In the genomic region with DNA sequence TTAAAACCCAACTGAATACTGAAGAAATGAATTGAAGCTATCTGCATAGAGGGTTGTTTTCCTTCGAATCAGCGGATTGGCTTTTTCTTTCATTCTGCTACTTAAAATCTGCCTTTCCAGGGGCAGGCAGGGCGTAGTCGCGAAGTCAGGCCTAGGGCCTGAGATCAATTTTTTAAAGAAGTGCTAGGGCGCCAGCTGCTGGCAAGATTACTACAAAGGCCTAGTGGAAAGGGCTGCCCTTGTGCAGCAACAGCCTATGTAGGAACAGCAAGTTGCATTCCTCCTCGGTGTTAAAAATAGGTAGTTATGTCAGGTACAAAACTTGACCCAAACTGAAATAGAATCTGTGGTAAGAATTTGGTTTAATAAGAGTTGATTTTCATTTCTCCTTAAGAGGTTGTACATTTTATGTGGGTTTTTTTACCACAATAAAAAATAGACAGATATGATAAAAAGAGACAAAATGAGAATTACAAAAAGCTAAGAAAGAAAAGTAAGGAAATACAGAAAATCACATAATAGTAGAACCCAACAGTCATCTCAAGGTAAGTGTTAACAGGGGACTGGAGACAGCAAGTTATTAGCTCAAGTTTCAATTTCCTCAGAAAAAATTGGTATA, we compare ENCODE assay signal across 8 cellular contexts. TPM values are rescaled to one million over a fixed set of nuclear protein-coding genes. Genes with fewer than 3 reads are reported as not detected.
DNase-seq lines count a peak whose midpoint lies in the region; ATAC-seq and TF ChIP-seq lines count a peak whose summit lies in the region.

No MANE protein-coding gene starts in this region.

- CTCF ChIA-PET in activated CD4-positive, alpha-beta T cell treated with anti-CD3 and anti-CD28 coated beads for 36 hours (lab: Charles Lee), result interaction anchor here (0.8 to 1.5 kb wide), 6 partner anchors 12 to 172 kb away, joined by 3 to 6 read pairs (median 5); no protein-coding TSS in a partner anchor

- H3K9me3 ChIP-seq in SU-DHL-6 (ENCODE audit: insufficient read depth, low read length), result no peaks in the 10 kb centered on the region

- no peaks in the 10 kb centered on the region for H3K27me3 ChIP-seq in KMS-11 (ENCODE audit: insufficient read depth, low read depth)
- no peaks in the 10 kb centered on the region for H3K27me3 ChIP-seq in SU-DHL-6 (ENCODE audit: low read length)

- peak; percentile 60 for TF ChIP-seq CTCF in KMS-11 (conservative IDR thresholded peaks at IDR 0.05; ENCODE audit: low read depth, low read length)
- TF ChIP-seq CTCF in SU-DHL-6 (IDR thresholded peaks at IDR 0.05; ENCODE audit: insufficient read depth, low read length, poor library complexity, severe bottlenecking), result peak; percentile 51

- H3K36me3 ChIP-seq in KMS-11 (ENCODE audit: insufficient read depth) (no peaks in the 10 kb centered on the region), SU-DHL-6 (ENCODE audit: low read length) (no peaks in the 10 kb centered on the region)

- DNase-seq in activated CD4-positive, alpha-beta T cell treated with anti-CD3 and anti-CD28 coated beads for 36 hours, result peak; percentile 67
- DNase-seq in activated CD4-positive, alpha-beta T cell treated with anti-CD3 and anti-CD28 coated beads, Interleukin-2, amount 50 U/mL, for 1 hour, result no peak
- DNase-seq in glomerular visceral epithelial cell (ENCODE audit: extremely low spot score), result peak; percentile 32
- DNase-seq in superior temporal gyrus (ENCODE audit: extremely low spot score), result peak; percentile 22
- DNase-seq in Ammon's horn (ENCODE audit: low spot score), result no peak

- no peaks in the 10 kb centered on the region for H3K36me3 Mint-ChIP-seq in activated CD4-positive, alpha-beta T cell treated with anti-CD3 and anti-CD28 coated beads for 36 hours (ENCODE audit: low read depth)

- peak; percentile 71 for ATAC-seq in activated CD4-positive, alpha-beta T cell treated with anti-CD3 and anti-CD28 coated beads for 36 hours
- no peak for ATAC-seq in HG02588 (IDR thresholded peaks at IDR 0.05; ENCODE audit: unreplicated experiment)

- H3K9me2 ChIP-seq in SU-DHL-6 (replicated peaks; ENCODE audit: insufficient read depth, low read length), result no peaks in the 10 kb centered on the region

- H3K4me2 ChIP-seq in KMS-11 (no peak overlapping the region), SU-DHL-6 (ENCODE audit: low read depth, low read length, poor library complexity, severe bottlenecking) (no peak overlapping the region)

- no peak overlapping the region for H3K4me3 ChIP-seq in KMS-11 (IDR thresholded peaks at IDR 0.05; ENCODE audit: insufficient read depth, low read depth, low read length)
- no peak overlapping the region for H3K4me3 ChIP-seq in SU-DHL-6 (ENCODE audit: insufficient read depth, low read length, poor library complexity, severe bottlenecking)

- H3K79me2 ChIP-seq in KMS-11 (ENCODE audit: insufficient read depth, low read depth) (no peaks in the 10 kb centered on the region), SU-DHL-6 (ENCODE audit: insufficient read depth, low read length) (no peaks in the 10 kb centered on the region)

- H3K27ac Mint-ChIP-seq in activated CD4-positive, alpha-beta T cell treated with anti-CD3 and anti-CD28 coated beads for 36 hours, result no peak overlapping the region

- H3K9ac ChIP-seq in KMS-11 (no peak overlapping the region), SU-DHL-6 (ENCODE audit: low read length) (no peak overlapping the region)

- H3K4me1 Mint-ChIP-seq in activated CD4-positive, alpha-beta T cell treated with anti-CD3 and anti-CD28 coated beads for 36 hours, result peaks cover 4% of the 10 kb centered on the region

- H4K20me1 ChIP-seq in KMS-11 (ENCODE audit: insufficient read depth) (no peaks in the 10 kb centered on the region), SU-DHL-6 (ENCODE audit: low read depth, low read length) (no peaks in the 10 kb centered on the region)

- intact Hi-C loops in activated CD4-positive, alpha-beta T cell treated with anti-CD3 and anti-CD28 coated beads for 36 hours (cut with DNase I, micrococcal nuclease), result no loop called here

- H3F3A ChIP-seq in SU-DHL-6 (ENCODE audit: insufficient read depth), result peaks cover 5% of the 10 kb centered on the region; the same call in 1 of the 2 replicates

- H3K4me3 Mint-ChIP-seq in activated CD4-positive, alpha-beta T cell treated with anti-CD3 and anti-CD28 coated beads for 36 hours, result no peak overlapping the region

- POLR2A ChIA-PET in activated CD4-positive, alpha-beta T cell treated with anti-CD3 and anti-CD28 coated beads for 36 hours (lab: Charles Lee), result no interaction called here

- no peaks in the 10 kb centered on the region for H3K27me3 Mint-ChIP-seq in activated CD4-positive, alpha-beta T cell treated with anti-CD3 and anti-CD28 coated beads for 36 hours

- H3K27ac ChIP-seq in KMS-11, result no peak overlapping the region
- peak overlapping the region; percentile 27 for H3K27ac ChIP-seq in SU-DHL-6 (ENCODE audit: low read depth, low read length)

- H3K9me3 Mint-ChIP-seq in activated CD4-positive, alpha-beta T cell treated with anti-CD3 and anti-CD28 coated beads for 36 hours (ENCODE audit: low read depth), result no peaks in the 10 kb centered on the region

- H3K4me1 ChIP-seq in KMS-11 (ENCODE audit: low read depth, poor library complexity, severe bottlenecking), result peaks cover 5% of the 10 kb centered on the region

- H2AFZ ChIP-seq in KMS-11 (ENCODE audit: low read depth) (no peak overlapping the region), SU-DHL-6 (ENCODE audit: low read depth, low read length, severe bottlenecking) (no peak overlapping the region)

RNA-seq across cellular contexts. Expression of gene URAD, which starts 9.5 kb away (rescaled TPM):
- not detected for total RNA-seq in activated CD4-positive, alpha-beta T cell treated with anti-CD3 and anti-CD28 coated beads for 36 hours

RNA-seq across cellular contexts. Expression of gene CDX2, which starts 28.9 kb away (rescaled TPM):
- not detected for total RNA-seq in activated CD4-positive, alpha-beta T cell treated with anti-CD3 and anti-CD28 coated beads for 36 hours

Comparison
In these comparisons a context has a peak if more than half of its experiments do, and no peak if none do; other contexts are left out.
1. DNase-seq: peak in activated CD4-positive, alpha-beta T cell treated with anti-CD3 and anti-CD28 coated beads for 36 hours (single experiment), glomerular visceral epithelial cell (single experiment) and superior temporal gyrus (single experiment); none in activated CD4-positive, alpha-beta T cell treated with anti-CD3 and anti-CD28 coated beads, Interleukin-2, amount 50 U/mL, for 1 hour (single experiment) and Ammon's horn (single experiment).